ENCODE assay signal across 16 cellular contexts in the genomic region with DNA sequence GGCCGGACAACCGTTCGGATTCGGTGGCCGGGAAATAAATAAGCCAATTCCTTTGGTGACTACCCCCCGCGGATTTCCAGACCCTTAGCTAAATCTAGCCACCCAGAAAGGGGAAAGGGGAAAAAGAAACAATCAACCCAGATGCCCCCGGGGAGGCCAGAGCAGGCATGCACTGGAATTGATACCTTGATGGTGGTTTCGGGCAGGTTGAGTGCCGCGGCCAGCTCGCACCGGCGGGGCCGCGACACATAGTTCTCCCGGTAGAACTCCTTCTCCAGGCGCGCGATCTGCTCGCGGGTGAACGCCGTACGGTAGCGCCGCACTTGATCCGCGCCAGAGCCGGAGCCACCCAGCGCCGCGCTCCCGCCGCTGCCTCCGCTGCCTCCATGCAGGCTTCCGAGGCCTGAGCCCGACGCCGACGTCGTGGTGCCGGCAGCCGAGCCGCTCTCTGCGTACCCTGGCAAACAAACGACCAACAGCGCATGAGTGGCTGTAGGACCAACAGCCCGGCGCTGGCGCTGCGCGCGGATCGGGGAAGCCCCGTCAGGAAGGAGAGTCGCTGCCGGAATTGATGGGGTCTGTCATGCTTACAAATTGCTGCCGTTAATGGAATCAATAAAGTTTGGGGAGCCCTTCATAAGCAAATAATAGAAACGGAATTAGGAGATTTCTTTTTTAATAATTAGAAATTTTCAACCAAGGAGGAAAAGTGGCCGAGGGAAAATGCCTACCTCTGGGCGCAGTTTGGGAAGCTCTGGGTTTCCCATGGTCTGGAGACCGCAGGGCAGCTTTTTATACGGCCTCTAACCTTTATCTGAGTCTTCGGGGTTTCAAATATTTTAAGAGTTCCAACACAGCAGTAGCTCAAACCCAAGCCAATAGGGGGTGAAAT. TPM values are rescaled to one million over a fixed set of nuclear protein-coding genes. Genes with fewer than 3 reads are reported as not detected.
DNase-seq lines count a peak whose midpoint lies in the region; ATAC-seq and TF ChIP-seq lines count a peak whose summit lies in the region.
"Had no signal": no experiment of that assay in that cellular context is flagged by ENCODE, and none has a peak within 500 bp of the region (broad histone marks: within the 10 kb centered on the region; RNA-seq: fewer than 3 reads in every experiment).

No MANE protein-coding gene starts in this region.

- no peak overlapping the region for H2AK5ac ChIP-seq in trophoblast cell (ENCODE audit: low read length)

- no peak overlapping the region for H3K18ac ChIP-seq in trophoblast cell (ENCODE audit: low read length)

- no peak for DNase-seq in T-helper 2 cell treated with Interferon-gamma antibody and Interleukin-4, amounts not matched to agents 5 μg/mL and 100 μg/mL, for 36 hours (ENCODE audit: low spot score)
- DNase-seq in T-helper 2 cell (no peak), SK-N-MC (ENCODE audit: low read depth, low spot score) (no peak), endothelial cell (ENCODE audit: low spot score) (peak; percentile 41), trophoblast cell (no peak)
- DNase-seq: DND-41, NCI-H1417, NCI-H446 treated with DMSO at 0.1 percent for 48 hours, small intestine, upper lobe of right lung had no signal

- no peak overlapping the region for H3K14ac ChIP-seq in trophoblast cell (ENCODE audit: low read length)

- H3K4me1 Mint-ChIP-seq in T-helper 2 cell treated with Interferon-gamma antibody and Interleukin-4, amounts not matched to agents 5 μg/mL and 100 μg/mL, for 36 hours (ENCODE audit: low read depth): peaks cover 13% of the 10 kb centered on the region
- peaks cover 32% of the 10 kb centered on the region for H3K4me1 Mint-ChIP-seq in endothelial cell (ENCODE audit: unreplicated experiment)

- peaks cover 81% of the 10 kb centered on the region for H3K27me3 ChIP-seq in trophoblast cell (ENCODE audit: insufficient read depth, low read length)

- no peak overlapping the region for H3K23ac ChIP-seq in trophoblast cell (ENCODE audit: low read length)

- no peak overlapping the region for H2AFZ ChIP-seq in trophoblast cell (ENCODE audit: insufficient read depth, low read length, poor library complexity)

- no peak overlapping the region for H2BK5ac ChIP-seq in trophoblast cell (ENCODE audit: low read depth, low read length, poor library complexity)

- H3K4ac ChIP-seq in trophoblast cell (ENCODE audit: low read depth, low read length): no peak overlapping the region

- H2BK120ac ChIP-seq in trophoblast cell (ENCODE audit: insufficient read depth, low read length, poor library complexity): no peak overlapping the region

- peaks cover 10% of the 10 kb centered on the region for H3K36me3 Mint-ChIP-seq in T-helper 2 cell treated with Interferon-gamma antibody and Interleukin-4, amounts not matched to agents 5 μg/mL and 100 μg/mL, for 36 hours (ENCODE audit: low read depth)
- peaks cover 4% of the 10 kb centered on the region for H3K36me3 Mint-ChIP-seq in endothelial cell (ENCODE audit: low read depth, unreplicated experiment)

- H3K27ac ChIP-seq in SK-N-MC: 0 out of 2 replicates have a peak overlapping the region, but pooled peaks have one; percentile 28
- H3K27ac ChIP-seq in trophoblast cell (ENCODE audit: low read depth, low read length): no peak overlapping the region
- H3K27ac ChIP-seq: A549, upper lobe of right lung had no signal

- H3K4me3 Mint-ChIP-seq in T-helper 2 cell treated with Interferon-gamma antibody and Interleukin-4, amounts not matched to agents 5 μg/mL and 100 μg/mL, for 36 hours: peak overlapping the region; percentile 7
- no peak overlapping the region for H3K4me3 Mint-ChIP-seq in endothelial cell (ENCODE audit: unreplicated experiment)

- no peak overlapping the region for H4K8ac ChIP-seq in trophoblast cell (ENCODE audit: low read depth, low read length)

- H3K9me3 ChIP-seq in SK-N-MC (ENCODE audit: low read depth, low read length): no peaks in the 10 kb centered on the region
- peaks cover 12% of the 10 kb centered on the region for H3K9me3 ChIP-seq in trophoblast cell (ENCODE audit: insufficient read depth, low read depth, low read length)
- H3K9me3 ChIP-seq: upper lobe of right lung had no signal

- no peak overlapping the region for H2BK12ac ChIP-seq in trophoblast cell (ENCODE audit: low read length)

- peak overlapping the region; percentile 83 for H3K4me3 ChIP-seq in SK-N-MC
- peak overlapping the region; percentile 47 for H3K4me3 ChIP-seq in trophoblast cell (ENCODE audit: low read depth, low read length)
- H3K4me3 ChIP-seq: A549, upper lobe of right lung had no signal

- H3K79me1 ChIP-seq in trophoblast cell (ENCODE audit: low read length): peaks cover 1% of the 10 kb centered on the region

- peaks cover 82% of the 10 kb centered on the region for H3K27me3 Mint-ChIP-seq in T-helper 2 cell treated with Interferon-gamma antibody and Interleukin-4, amounts not matched to agents 5 μg/mL and 100 μg/mL, for 36 hours (ENCODE audit: low read depth)
- H3K27me3 Mint-ChIP-seq in endothelial cell (ENCODE audit: unreplicated experiment): peaks cover 50% of the 10 kb centered on the region

- H3K36me3 ChIP-seq in SK-N-MC (ENCODE audit: insufficient read depth, low read length) (peaks cover 11% of the 10 kb centered on the region; the same call in 1 of the 2 replicates), trophoblast cell (ENCODE audit: control insufficient read depth in 1 of 2, insufficient read depth in 2 of 2, low read length in 2 of 2) (no peaks in the 10 kb centered on the region)
- H3K36me3 ChIP-seq: upper lobe of right lung had no signal

- no peak overlapping the region for H4K91ac ChIP-seq in trophoblast cell (ENCODE audit: low read depth, low read length)

- H3K4me1 ChIP-seq in trophoblast cell (ENCODE audit: control insufficient read depth in 1 of 2, insufficient read depth in 2 of 2, low read length in 2 of 2): peaks cover 20 to 22% of the 10 kb centered on the region in 2 experiments
- H3K4me1 ChIP-seq: upper lobe of right lung had no signal

- peak overlapping the region; percentile 65 for H3K4me2 ChIP-seq in trophoblast cell (ENCODE audit: low read length)
- H3K4me2 ChIP-seq: A549 had no signal

- peak overlapping the region; percentile 69 for H3K27ac Mint-ChIP-seq in T-helper 2 cell treated with Interferon-gamma antibody and Interleukin-4, amounts not matched to agents 5 μg/mL and 100 μg/mL, for 36 hours
- H3K27ac Mint-ChIP-seq in endothelial cell (ENCODE audit: unreplicated experiment): no peak overlapping the region

- ATAC-seq in HG02642 (IDR thresholded peaks at IDR 0.05; ENCODE audit: poor library complexity, unreplicated experiment) (no peak), HG02759 (IDR thresholded peaks at IDR 0.05; ENCODE audit: unreplicated experiment) (no peak)
- ATAC-seq in activated CD4-positive, CD25-positive, alpha-beta regulatory T cell treated with anti-CD3 and anti-CD28 coated beads, Interleukin-2, amount 50 U/mL, for 24 hours: no peak
- ATAC-seq: A549, upper lobe of right lung had no signal

- peak overlapping the region; percentile 73 for H3K9ac ChIP-seq in SK-N-MC (ENCODE audit: insufficient read length)
- H3K9ac ChIP-seq in trophoblast cell (ENCODE audit: low read length): no peak overlapping the region

- WGBS in trophoblast cell (ENCODE audit: extremely low coverage, insufficient coverage, insufficient read length): no CpG with 5 or more reads among the region's 65 CpGs

- no peaks in the 10 kb centered on the region for H3K79me2 ChIP-seq in trophoblast cell (ENCODE audit: control insufficient read depth, insufficient read depth, low read length, poor library complexity)

- H3K9me3 Mint-ChIP-seq in T-helper 2 cell treated with Interferon-gamma antibody and Interleukin-4, amounts not matched to agents 5 μg/mL and 100 μg/mL, for 36 hours: peaks cover 7% of the 10 kb centered on the region
- H3K9me3 Mint-ChIP-seq in endothelial cell (ENCODE audit: unreplicated experiment): no peaks in the 10 kb centered on the region

- no peak overlapping the region for H4K12ac ChIP-seq in trophoblast cell (ENCODE audit: low read depth, low read length)

- TF ChIP-seq CTCF in endothelial cell (IDR thresholded peaks at IDR 0.05; ENCODE audit: unreplicated experiment): no peak

RNA-seq across cellular contexts. Expression of gene EVX2, which starts 1.5 kb away (rescaled TPM):
- not detected for total RNA-seq in endothelial cell (ENCODE audit: unreplicated experiment)
- 0.03 TPM in 2 replicates for polyA plus RNA-seq in trophoblast cell (2013)
- total RNA-seq: bronchial epithelial cell, upper lobe of right lung had no signal
- polyA plus RNA-seq: esophagus, small intestine had no signal

RNA-seq across cellular contexts. Expression of gene HOXD13, which starts 10.3 kb away (rescaled TPM):
- total RNA-seq in endothelial cell (ENCODE audit: unreplicated experiment): not detected
- 0.28 and 0.37 TPM in 2 replicates for polyA plus RNA-seq in trophoblast cell (2013)
- total RNA-seq: bronchial epithelial cell, upper lobe of right lung had no signal
- polyA plus RNA-seq: esophagus, small intestine had no signal

RNA-seq across cellular contexts. Expression of gene HOXD12, which starts 17.4 kb away (rescaled TPM):
- total RNA-seq in endothelial cell (ENCODE audit: unreplicated experiment): not detected
- 0.06 and 0.07 TPM in 2 replicates for polyA plus RNA-seq in trophoblast cell (2013)
- total RNA-seq: bronchial epithelial cell, upper lobe of right lung had no signal
- polyA plus RNA-seq: A549, esophagus, small intestine had no signal

RNA-seq across cellular contexts. Expression of gene HOXD11, which starts 24.8 kb away (rescaled TPM):
- total RNA-seq in endothelial cell (ENCODE audit: unreplicated experiment): not detected
- polyA plus RNA-seq in trophoblast cell (2013): 2.7 and 3.3 TPM in 2 replicates
- total RNA-seq: bronchial epithelial cell, upper lobe of right lung had no signal
- polyA plus RNA-seq: small intestine had no signal

RNA-seq across cellular contexts. Expression of gene HOXD10, which starts 34.3 kb away (rescaled TPM):
- not detected for total RNA-seq in endothelial cell (ENCODE audit: unreplicated experiment)
- polyA plus RNA-seq in trophoblast cell (2013): 1.4 and 1.6 TPM in 2 replicates
- total RNA-seq: bronchial epithelial cell had no signal
